ENCODE assay signal across 22 cellular contexts in genomic region chr18:7132356-7133115, GRCh38. TPM values are rescaled to one million over a fixed set of nuclear protein-coding genes. Genes with fewer than 3 reads are reported as not detected.
"Had no signal": no experiment of that assay in that cellular context is flagged by ENCODE, and none has a peak within 500 bp of the region (broad histone marks: within the 10 kb centered on the region; RNA-seq: fewer than 3 reads in every experiment).

No MANE protein-coding gene starts in this region.

- H3K4me1 Mint-ChIP-seq: activated CD4-positive, alpha-beta T cell treated with anti-CD3 and anti-CD28 coated beads for 36 hours; activated naive CD8-positive, alpha-beta T cell treated with anti-CD3 and anti-CD28 coated beads for 36 hours; natural killer cell had no signal

- H3K27ac Mint-ChIP-seq: activated CD4-positive, alpha-beta T cell treated with anti-CD3 and anti-CD28 coated beads for 36 hours; activated naive CD4-positive, alpha-beta T cell treated with anti-CD3 and anti-CD28 coated beads for 36 hours; activated naive CD8-positive, alpha-beta T cell treated with anti-CD3 and anti-CD28 coated beads for 36 hours; dendritic cell treated with granulocyte-macrophage colony-stimulating factor and Interleukin-4, amounts not matched to agents 40 ng/mL and 50 ng/mL, for 4 days; natural killer cell; T-helper 2 cell treated with Interferon-gamma antibody and Interleukin-4, amounts not matched to agents 5 μg/mL and 100 μg/mL, for 36 hours had no signal

- H3K4me3 Mint-ChIP-seq: activated CD4-positive, alpha-beta T cell treated with anti-CD3 and anti-CD28 coated beads for 36 hours; activated naive CD4-positive, alpha-beta T cell treated with anti-CD3 and anti-CD28 coated beads for 36 hours; activated naive CD8-positive, alpha-beta T cell treated with anti-CD3 and anti-CD28 coated beads for 36 hours; dendritic cell treated with granulocyte-macrophage colony-stimulating factor and Interleukin-4, amounts not matched to agents 40 ng/mL and 50 ng/mL, for 4 days; natural killer cell; T-helper 2 cell treated with Interferon-gamma antibody and Interleukin-4, amounts not matched to agents 5 μg/mL and 100 μg/mL, for 36 hours had no signal

- H3K27ac ChIP-seq: adrenal gland, esophagus muscularis mucosa, foreskin keratinocyte, heart left ventricle, testis, vagina had no signal

- H3K4me1 ChIP-seq: adrenal gland, esophagus muscularis mucosa, foreskin keratinocyte, heart left ventricle, testis, vagina had no signal

- H3K27me3 ChIP-seq: adrenal gland, esophagus muscularis mucosa, foreskin keratinocyte, testis, vagina had no signal

- H3K27me3 Mint-ChIP-seq: activated naive CD8-positive, alpha-beta T cell treated with anti-CD3 and anti-CD28 coated beads for 36 hours; dendritic cell treated with granulocyte-macrophage colony-stimulating factor and Interleukin-4, amounts not matched to agents 40 ng/mL and 50 ng/mL, for 4 days had no signal

- ATAC-seq: activated CD4-positive, alpha-beta T cell treated with anti-CD3 and anti-CD28 coated beads for 36 hours; foreskin keratinocyte; heart left ventricle; natural killer cell; right cardiac atrium; stimulated activated naive CD8-positive, alpha-beta T cell treated with anti-CD3 and anti-CD28 coated beads, Interleukin-15, Interleukin-2, amounts not matched to agents 100 U/mL and 50 U/mL, for 24 hours had no signal

- H3K9me3 ChIP-seq: adrenal gland, esophagus muscularis mucosa, heart left ventricle, testis, vagina had no signal

- H3K4me3 ChIP-seq: adrenal gland, esophagus muscularis mucosa, heart left ventricle, testis, vagina had no signal

- H3K9me3 Mint-ChIP-seq: dendritic cell treated with granulocyte-macrophage colony-stimulating factor and Interleukin-4, amounts not matched to agents 40 ng/mL and 50 ng/mL, for 4 days had no signal

- DNase-seq: activated CD4-positive, alpha-beta T cell treated with anti-CD3 and anti-CD28 coated beads for 36 hours; activated CD4-positive, alpha-beta T cell treated with anti-CD3 and anti-CD28 coated beads, Interleukin-2, amount 50 U/mL, for 4 hours; activated CD4-positive, CD25-positive, alpha-beta regulatory T cell; activated effector memory CD4-positive, alpha-beta T cell treated with Interleukin-2 at 50 U/mL for 16 hours; activated naive CD4-positive, alpha-beta T cell treated with anti-CD3 and anti-CD28 coated beads for 36 hours; activated naive CD8-positive, alpha-beta T cell treated with anti-CD3 and anti-CD28 coated beads for 36 hours; adrenal gland; aorta; caudate nucleus; foreskin keratinocyte; heart left ventricle; natural killer cell; right cardiac atrium; stimulated activated CD4-positive, alpha-beta T cell treated with anti-CD3 and anti-CD28 coated beads, Interleukin-4, amount 100 ng/mL, for 1 hour; stimulated activated naive CD8-positive, alpha-beta T cell treated with anti-CD3 and anti-CD28 coated beads, Interleukin-15, Interleukin-2, amounts not matched to agents 100 U/mL and 50 U/mL, for 24 hours; T-helper 1 cell; testis had no signal

- H3K36me3 ChIP-seq: adrenal gland, esophagus muscularis mucosa, heart left ventricle, vagina had no signal

- H3K36me3 Mint-ChIP-seq: activated naive CD8-positive, alpha-beta T cell treated with anti-CD3 and anti-CD28 coated beads for 36 hours; natural killer cell had no signal

RNA-seq across cellular contexts. Expression of gene LAMA1, which starts 14.9 kb away (rescaled TPM):
- total RNA-seq: activated CD4-positive, alpha-beta T cell treated with anti-CD3 and anti-CD28 coated beads for 36 hours; activated naive CD4-positive, alpha-beta T cell treated with anti-CD3 and anti-CD28 coated beads for 36 hours; activated naive CD8-positive, alpha-beta T cell treated with anti-CD3 and anti-CD28 coated beads for 36 hours; mononuclear cell; natural killer cell had no signal
